ENCODE assay signal across 22 cellular contexts in genomic region chr14:72800296-72800695, GRCh38.
"Had no signal": no experiment of that assay in that cellular context is flagged by ENCODE, and none has a peak within 500 bp of the region (broad histone marks: within the 10 kb centered on the region; RNA-seq: fewer than 3 reads in every experiment).

No MANE protein-coding gene starts in this region.

- H3K27me3 ChIP-seq: colonic mucosa, foreskin keratinocyte, spleen, transverse colon, uterus had no signal

- H3K4me3 Mint-ChIP-seq: endodermal cell; stimulated activated memory B cell treated with anti-CD40 and anti-IgM and Interleukin-4, amounts not matched to agents 10 μg/mL and 1 μg/mL and 100 μg/mL, for 72 hours; stimulated activated naive CD8-positive, alpha-beta T cell treated with anti-CD3 and anti-CD28 coated beads, Interleukin-15, amount 100 ng/mL, for 72 hours had no signal

- H3K9me3 ChIP-seq: colonic mucosa, left ventricle myocardium inferior, lower lobe of right lung, spleen, thoracic aorta, transverse colon, uterus had no signal

- H3K4me3 ChIP-seq: colonic mucosa, left ventricle myocardium inferior, lower lobe of right lung, spleen, thoracic aorta, transverse colon, uterus had no signal

- H3K4me1 ChIP-seq: colonic mucosa, lower lobe of right lung, spleen, transverse colon, uterus had no signal

- H3K27ac ChIP-seq: colonic mucosa, lower lobe of right lung, spleen, transverse colon, uterus had no signal

- H3K27ac Mint-ChIP-seq: endodermal cell; stimulated activated memory B cell treated with anti-CD40 and anti-IgM and Interleukin-4, amounts not matched to agents 10 μg/mL and 1 μg/mL and 100 μg/mL, for 72 hours had no signal

- ATAC-seq: foreskin keratinocyte; left cardiac atrium; lower lobe of right lung; sciatic nerve; stimulated activated memory B cell treated with anti-CD40 and anti-IgM and Interleukin-4, amounts not matched to agents 10 μg/mL and 1 μg/mL and 100 μg/mL, for 72 hours had no signal

- DNase-seq: colonic mucosa; dermis blood vessel endothelial cell; endodermal cell; erythroblast; foreskin keratinocyte; kidney; left cardiac atrium; left ventricle myocardium inferior; lower lobe of right lung; mesendoderm; naive B cell; posterior cingulate gyrus; spleen; stimulated activated CD4-positive, alpha-beta T cell treated with anti-CD3 and anti-CD28 coated beads, Interleukin-15, amount 100 ng/mL, for 24 hours; stimulated activated CD4-positive, alpha-beta T cell treated with anti-CD3 and anti-CD28 coated beads, Interleukin-1b, Interleukin-23, amount 100 ng/mL, for 48 hours; stimulated activated CD4-positive, alpha-beta T cell treated with anti-CD3 and anti-CD28 coated beads, Interleukin-4, amount 100 ng/mL, for 24 hours; stimulated activated naive CD8-positive, alpha-beta T cell treated with anti-CD3 and anti-CD28 coated beads, Interleukin-15, amount 100 ng/mL, for 72 hours; transverse colon; uterus had no signal

- H3K27me3 Mint-ChIP-seq: naive B cell; stimulated activated memory B cell treated with anti-CD40 and anti-IgM and Interleukin-4, amounts not matched to agents 10 μg/mL and 1 μg/mL and 100 μg/mL, for 72 hours; stimulated activated naive CD8-positive, alpha-beta T cell treated with anti-CD3 and anti-CD28 coated beads, Interleukin-15, amount 100 ng/mL, for 72 hours had no signal

- H3K9me3 Mint-ChIP-seq: endodermal cell had no signal

- H3K36me3 ChIP-seq: colonic mucosa, left ventricle myocardium inferior, lower lobe of right lung, spleen, thoracic aorta, transverse colon, uterus had no signal
